14 cellular contexts compared by ENCODE assay signal in genomic region chr2:159902722-159903121, GRCh38. TPM values are rescaled to one million over a fixed set of nuclear protein-coding genes. Genes with fewer than 3 reads are reported as not detected.
A peak's percentile ranks its signal among the peaks of the same experiment; 100 is the strongest.
DNase-seq lines count a peak whose midpoint lies in the region; ATAC-seq and TF ChIP-seq lines count a peak whose summit lies in the region.
"Had no signal": no experiment of that assay in that cellular context is flagged by ENCODE, and none has a peak within 500 bp of the region (broad histone marks: within the 10 kb centered on the region; RNA-seq: fewer than 3 reads in every experiment).

No MANE protein-coding gene starts in this region.

- no peak overlapping the region for H2AFZ ChIP-seq in hepatocyte

- H3K27me3 ChIP-seq in hepatocyte = no peaks in the 10 kb centered on the region
- H3K27me3 ChIP-seq: SJCRH30 had no signal

- no peaks in the 10 kb centered on the region for H3K36me3 ChIP-seq in hepatocyte (replicated peaks; ENCODE audit: insufficient read depth, low read depth)
- H3K36me3 ChIP-seq: SJCRH30 had no signal

- DNase-seq in COR-L47 (lab: John Stamatoyannopoulos, UW) (peak; percentile 85), NCI-H748 treated with DMSO at 0.1 percent for 48 hours (lab: John Stamatoyannopoulos, UW) (peak; percentile 43), hepatocyte (ENCODE audit: low spot score) (no peak), Kasumi-1 (lab: John Stamatoyannopoulos, UW) (no peak), omental fat pad (ENCODE audit: low spot score) (no peak), islet precursor cell (no peak)
- DNase-seq: anterior cingulate cortex, erythroblast had no signal

- no peaks in the 10 kb centered on the region for H4K20me1 ChIP-seq in hepatocyte (ENCODE audit: insufficient read depth, poor library complexity, severe bottlenecking)

- no peaks in the 10 kb centered on the region for H3K9me2 ChIP-seq in hepatocyte (replicated peaks; ENCODE audit: insufficient read depth)

- TF ChIP-seq CTCF in hepatocyte (IDR thresholded peaks at IDR 0.05; ENCODE audit: poor library complexity) (no peak), omental fat pad (IDR thresholded peaks at IDR 0.05) (no peak)

- peak overlapping the region; percentile 15 for H3K4me2 ChIP-seq in hepatocyte

- no peak overlapping the region for H3K4me3 ChIP-seq in hepatocyte
- H3K4me3 ChIP-seq: SJCRH30 had no signal

- no peak for ATAC-seq in omental fat pad (ENCODE audit: low FRiP score)
- ATAC-seq in GM18519 (IDR thresholded peaks at IDR 0.05; ENCODE audit: low FRiP score, unreplicated experiment) = no peak
- ATAC-seq: activated CD4-positive, CD25-positive, alpha-beta regulatory T cell treated with anti-CD3 and anti-CD28 coated beads, Interleukin-2, amount 50 U/mL, for 24 hours had no signal

- 76% methylated on average over 6 of the region's 6 CpGs for WGBS in hepatocyte (ENCODE audit: low lambda C conversion rate, missing lambda C conversion rate)

- peaks cover 19% of the 10 kb centered on the region for H3K4me1 ChIP-seq in hepatocyte (ENCODE audit: insufficient read depth)
- H3K4me1 ChIP-seq: SJCRH30 had no signal

- H3K27ac ChIP-seq in hepatocyte = no peak overlapping the region
- H3K27ac ChIP-seq: SJCRH30 had no signal

- no peaks in the 10 kb centered on the region for H3K9me3 ChIP-seq in hepatocyte (ENCODE audit: low read depth)
- H3K9me3 ChIP-seq: SJCRH30 had no signal

- no peaks in the 10 kb centered on the region for H3K79me2 ChIP-seq in hepatocyte

- peak; percentile 45 for TF ChIP-seq POLR2A in GM19193 (IDR thresholded peaks at IDR 0.05; ENCODE audit: extremely low read depth, insufficient read depth, insufficient read length)

RNA-seq across cellular contexts. Expression of gene LY75, which starts 1.8 kb away (rescaled TPM):
- total RNA-seq in hepatocyte (16.2 and 17.7 TPM in 2 replicates), omental fat pad (1 to 10 TPM; 1.6 to 9.4 (median 4.0) TPM)
- polyA plus RNA-seq in hepatocyte = 4.2 and 8.1 TPM in 2 replicates
- total RNA-seq: H4, NCI-H460, SJCRH30 had no signal

Comparison
In these comparisons a context has a peak if more than half of its experiments do, and no peak if none do; other contexts are left out.
1. DNase-seq: peak in COR-L47 (single experiment) and NCI-H748 treated with DMSO at 0.1 percent for 48 hours (single experiment); none in hepatocyte (single experiment), Kasumi-1 (0 of 2), omental fat pad (single experiment) and islet precursor cell (single experiment).